Comparison of ENCODE assay signal across 29 cellular contexts in genomic region chr5:6552612-6553011, GRCh38.
"Had no signal": no experiment of that assay in that cellular context is flagged by ENCODE, and none has a peak within 500 bp of the region (broad histone marks: within the 10 kb centered on the region; RNA-seq: fewer than 3 reads in every experiment).

No MANE protein-coding gene starts in this region.

- H3K4me3 Mint-ChIP-seq: naive thymus-derived CD8-positive, alpha-beta T cell; natural killer cell treated with Interleukin-12 subunit alpha and Interleukin-12 subunit beta and Interleukin-15 and Interleukin-18, amount 100 ng/mL, for 72 hours; nephron progenitor cell; neural crest cell; stimulated activated effector memory CD8-positive, alpha-beta T cell treated with anti-CD3 and anti-CD28 coated beads, Interleukin-12 subunit alpha, Interleukin-12 subunit beta, amount 100 ng/mL, for 72 hours; stimulated activated naive B cell treated with anti-CD40 and anti-IgM and Interleukin-4, amounts not matched to agents 10 μg/mL and 1 μg/mL and 100 μg/mL, for 72 hours; stimulated activated naive CD8-positive, alpha-beta T cell treated with anti-CD3 and anti-CD28 coated beads, Interleukin-15, Interleukin-2, amounts not matched to agents 100 ng/mL and 50 ng/mL, for 24 hours had no signal

- H3K36me3 Mint-ChIP-seq: naive thymus-derived CD8-positive, alpha-beta T cell; natural killer cell treated with Interleukin-12 subunit alpha and Interleukin-12 subunit beta and Interleukin-15 and Interleukin-18, amount 100 ng/mL, for 72 hours; stimulated activated effector memory CD8-positive, alpha-beta T cell treated with anti-CD3 and anti-CD28 coated beads, Interleukin-12 subunit alpha, Interleukin-12 subunit beta, amount 100 ng/mL, for 72 hours; stimulated activated naive B cell treated with anti-CD40 and anti-IgM and Interleukin-4, amounts not matched to agents 10 μg/mL and 1 μg/mL and 100 μg/mL, for 72 hours had no signal

- H3K9me3 Mint-ChIP-seq: naive thymus-derived CD8-positive, alpha-beta T cell; natural killer cell treated with Interleukin-12 subunit alpha and Interleukin-12 subunit beta and Interleukin-15 and Interleukin-18, amount 100 ng/mL, for 72 hours; stimulated activated naive CD8-positive, alpha-beta T cell treated with anti-CD3 and anti-CD28 coated beads, Interleukin-15, Interleukin-2, amounts not matched to agents 100 ng/mL and 50 ng/mL, for 24 hours had no signal

- ATAC-seq: naive thymus-derived CD8-positive, alpha-beta T cell; natural killer cell treated with Interleukin-12 subunit alpha and Interleukin-12 subunit beta and Interleukin-15 and Interleukin-18, amount 100 ng/mL, for 72 hours; right cardiac atrium; right lobe of liver; stimulated activated effector memory CD8-positive, alpha-beta T cell treated with anti-CD3 and anti-CD28 coated beads, Interleukin-12 subunit alpha, Interleukin-12 subunit beta, amount 100 ng/mL, for 72 hours; stimulated activated naive B cell treated with anti-CD40 and anti-IgM and Interleukin-4, amounts not matched to agents 10 μg/mL and 1 μg/mL and 100 μg/mL, for 72 hours had no signal

- H3K27ac ChIP-seq: ovary, parathyroid adenoma, right lobe of liver, stomach, thyroid gland, tibial nerve, upper lobe of left lung, vagina had no signal

- DNase-seq: naive thymus-derived CD8-positive, alpha-beta T cell; nephron progenitor cell; occipital lobe; ovary; posterior cingulate gyrus; retina; right cardiac atrium; right lobe of liver; sigmoid colon; small intestine; stimulated activated CD4-positive, alpha-beta T cell treated with anti-CD3 and anti-CD28 coated beads, Interleukin-15, amount 100 ng/mL, for 24 hours; stimulated activated CD4-positive, alpha-beta T cell treated with anti-CD3 and anti-CD28 coated beads, Interleukin-2, amount 100 ng/mL, for 24 hours; stimulated activated CD4-positive, alpha-beta T cell treated with anti-CD3 and anti-CD28 coated beads, Interleukin-2, amount 100 ng/mL, for 48 hours; stimulated activated CD4-positive, alpha-beta T cell treated with anti-CD3 and anti-CD28 coated beads, Interleukin-4, amount 100 ng/mL, for 24 hours; stimulated activated naive B cell treated with anti-CD40 and anti-IgM and Interleukin-4, amounts not matched to agents 10 μg/mL and 1 μg/mL and 100 μg/mL, for 72 hours; stimulated activated naive CD4-positive, alpha-beta T cell treated with Interleukin-2 at 50 U/mL for 16 hours; stomach; thyroid gland; trophoblast cell; upper lobe of left lung had no signal

- H3K9me3 ChIP-seq: ovary, right lobe of liver, sigmoid colon, stomach, thoracic aorta, thyroid gland, tibial nerve, upper lobe of left lung, vagina had no signal

- H3K4me3 ChIP-seq: ovary, right lobe of liver, sigmoid colon, stomach, thyroid gland, tibial nerve, upper lobe of left lung, vagina had no signal

- H3K36me3 ChIP-seq: ovary, right lobe of liver, sigmoid colon, stomach, thoracic aorta, thyroid gland, tibial nerve, upper lobe of left lung, vagina had no signal

- H2AFZ ChIP-seq: parathyroid adenoma had no signal

- H3K4me1 Mint-ChIP-seq: nephron progenitor cell; neural crest cell; stimulated activated effector memory CD8-positive, alpha-beta T cell treated with anti-CD3 and anti-CD28 coated beads, Interleukin-12 subunit alpha, Interleukin-12 subunit beta, amount 100 ng/mL, for 72 hours had no signal

- H3K27me3 ChIP-seq: ovary, right lobe of liver, sigmoid colon, thyroid gland, tibial nerve, upper lobe of left lung, vagina had no signal

- H3K4me1 ChIP-seq: parathyroid adenoma, right lobe of liver, stomach, thyroid gland, tibial nerve, upper lobe of left lung, vagina had no signal

- H3K27ac Mint-ChIP-seq: naive thymus-derived CD8-positive, alpha-beta T cell; natural killer cell treated with Interleukin-12 subunit alpha and Interleukin-12 subunit beta and Interleukin-15 and Interleukin-18, amount 100 ng/mL, for 72 hours; nephron progenitor cell; progenitor cell of endocrine pancreas; stimulated activated effector memory CD8-positive, alpha-beta T cell treated with anti-CD3 and anti-CD28 coated beads, Interleukin-12 subunit alpha, Interleukin-12 subunit beta, amount 100 ng/mL, for 72 hours; stimulated activated naive CD8-positive, alpha-beta T cell treated with anti-CD3 and anti-CD28 coated beads, Interleukin-15, Interleukin-2, amounts not matched to agents 100 ng/mL and 50 ng/mL, for 24 hours had no signal

- H3K79me2 ChIP-seq: parathyroid adenoma had no signal
